ENCODE assay signal across 15 cellular contexts in the genomic region with DNA sequence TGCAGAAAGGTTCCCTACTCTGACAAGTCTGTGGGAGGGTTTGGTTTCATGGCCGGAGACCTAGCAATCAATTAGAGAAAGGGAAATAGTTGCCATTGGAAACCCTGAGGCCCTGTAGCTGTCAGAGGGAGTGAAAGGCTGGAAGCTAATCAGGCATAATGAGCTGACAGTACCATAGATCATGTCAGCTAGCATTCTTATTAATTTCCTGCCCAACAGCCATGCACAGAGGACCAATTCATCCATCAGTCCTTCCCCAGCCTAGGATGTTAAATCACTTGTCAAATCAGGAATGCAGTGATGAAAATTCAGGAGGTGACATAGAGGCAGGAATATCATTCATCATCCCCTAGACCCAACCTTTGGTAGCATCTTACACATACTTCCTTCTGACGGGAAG.
DNase-seq lines count a peak whose midpoint lies in the region; ATAC-seq and TF ChIP-seq lines count a peak whose summit lies in the region.
"Had no signal": no experiment of that assay in that cellular context is flagged by ENCODE, and none has a peak within 500 bp of the region (broad histone marks: within the 10 kb centered on the region; RNA-seq: fewer than 3 reads in every experiment).

No MANE protein-coding gene starts in this region.

- H4K20me1 ChIP-seq in neural progenitor cell (ENCODE audit: low read depth) = no peaks in the 10 kb centered on the region
- H4K20me1 ChIP-seq: BLaER1 had no signal

- H3K4me1 Mint-ChIP-seq in brain = peaks cover 25% of the 10 kb centered on the region
- peaks cover 7% of the 10 kb centered on the region for H3K4me1 Mint-ChIP-seq in neural progenitor cell
- H3K4me1 Mint-ChIP-seq: CD8-positive, alpha-beta memory T cell had no signal

- no peaks in the 10 kb centered on the region for H3K79me2 ChIP-seq in neural progenitor cell (ENCODE audit: low read depth)

- intact Hi-C loops in left cardiac atrium (cut with DNase I) = no loop called here

- H3F3A ChIP-seq in neural progenitor cell (ENCODE audit: low read depth) = no peaks in the 10 kb centered on the region

- H3K27me3 ChIP-seq in neural progenitor cell = no peaks in the 10 kb centered on the region
- H3K27me3 ChIP-seq: BLaER1 had no signal

- H3K9me3 Mint-ChIP-seq in brain (peaks cover 5 to 16% (median 10%) of the 10 kb centered on the region in 5 experiments), neural progenitor cell (peaks cover 13% of the 10 kb centered on the region)

- no peaks in the 10 kb centered on the region for H3K36me3 Mint-ChIP-seq in brain
- H3K36me3 Mint-ChIP-seq in neural progenitor cell = no peaks in the 10 kb centered on the region
- H3K36me3 Mint-ChIP-seq: CD8-positive, alpha-beta memory T cell had no signal

- DNase-seq in NCI-H1417 (lab: John Stamatoyannopoulos, UW) = peak in 2 of 3 experiments; percentile 28 to 72
- DNase-seq in NCI-H1417 treated with DMSO at 0.1 percent for 48 hours (lab: John Stamatoyannopoulos, UW) = no peak
- peak; percentile 28 for DNase-seq in COLO668 (lab: John Stamatoyannopoulos, UW; ENCODE audit: unreplicated experiment)
- peak; percentile 39 for DNase-seq in neural progenitor cell (ENCODE audit: low spot score)
- DNase-seq in left cardiac atrium = no peak
- no peak for DNase-seq in activated naive CD4-positive, alpha-beta T cell (lab: John Stamatoyannopoulos, UW)
- no peak for DNase-seq in NCI-H510A treated with DMSO at 0.1 percent for 48 hours (lab: John Stamatoyannopoulos, UW)
- DNase-seq: AML-193; CD8-positive, alpha-beta memory T cell; DMS53 had no signal

- no peak for TF ChIP-seq CTCF in brain (conservative IDR thresholded peaks at IDR 0.05)
- no peak for TF ChIP-seq CTCF in neural progenitor cell (IDR thresholded peaks at IDR 0.05)

- H2AFZ ChIP-seq in neural progenitor cell (replicated peaks) = no peak overlapping the region

- no peak overlapping the region for H3K4me3 ChIP-seq in neural progenitor cell
- H3K4me3 ChIP-seq: BLaER1, HAP-1 had no signal

- no peaks in the 10 kb centered on the region for H3K9me3 ChIP-seq in neural progenitor cell (ENCODE audit: low read depth)
- H3K9me3 ChIP-seq: HAP-1 had no signal

- H3K27ac ChIP-seq in neural progenitor cell = no peak overlapping the region
- H3K27ac ChIP-seq: 22Rv1, BLaER1 had no signal

- no peaks in the 10 kb centered on the region for H3K36me3 ChIP-seq in neural progenitor cell
- H3K36me3 ChIP-seq: BLaER1, HAP-1 had no signal

- peaks cover 3% of the 10 kb centered on the region for H3K4me1 ChIP-seq in neural progenitor cell
- H3K4me1 ChIP-seq: BLaER1, HAP-1 had no signal

- H3K4me3 Mint-ChIP-seq in brain (no peak overlapping the region), neural progenitor cell (no peak overlapping the region)
- H3K4me3 Mint-ChIP-seq: CD8-positive, alpha-beta memory T cell had no signal

- H3K9ac ChIP-seq in neural progenitor cell = no peak overlapping the region
- H3K9ac ChIP-seq: BLaER1 had no signal

- no peak overlapping the region for H3K4me2 ChIP-seq in neural progenitor cell
- H3K4me2 ChIP-seq: BLaER1 had no signal

- H3K27ac Mint-ChIP-seq in brain (peak overlapping the region in 3 of 5 experiments; percentile 8 to 52 (median 30)), neural progenitor cell (no peak overlapping the region)
- H3K27ac Mint-ChIP-seq: CD8-positive, alpha-beta memory T cell had no signal

- no peak for ATAC-seq in left cardiac atrium
- ATAC-seq: HepG2 had no signal

- no peaks in the 10 kb centered on the region for H3K27me3 Mint-ChIP-seq in brain
- peaks cover 2% of the 10 kb centered on the region for H3K27me3 Mint-ChIP-seq in neural progenitor cell (ENCODE audit: insufficient read depth, low read depth)
- H3K27me3 Mint-ChIP-seq: CD8-positive, alpha-beta memory T cell had no signal

Comparison
In these comparisons a context has a peak if more than half of its experiments do, and no peak if none do; other contexts are left out.
1. DNase-seq: peak in NCI-H1417 (2 of 3), COLO668 (single experiment) and neural progenitor cell (single experiment); none in NCI-H1417 treated with DMSO at 0.1 percent for 48 hours (single experiment), left cardiac atrium (single experiment), activated naive CD4-positive, alpha-beta T cell (0 of 4) and NCI-H510A treated with DMSO at 0.1 percent for 48 hours (single experiment).